ENCODE assay signal across 1 cellular context in genomic region chr11:61551630-61552029, GRCh38.
TF ChIP-seq lines count a peak whose summit lies in the region.

No MANE protein-coding gene starts in this region.

TF ChIP-seq in K562, 482 proteins besides CTCF, POLR2A, EP300 and RAD21 (continued from another document):
- TF ChIP-seq THAP7 (CRISPR knock-in tag; IDR thresholded peaks at IDR 0.05): no peak
